ENCODE assay signal across 1 cellular context in genomic region chrX:118534716-118535493, GRCh38.
TF ChIP-seq lines count a peak whose summit lies in the region.

No MANE protein-coding gene starts in this region.

TF ChIP-seq in K562, 482 proteins besides CTCF, POLR2A, EP300 and RAD21 (continued from another document):
- TF ChIP-seq RREB1 (CRISPR knock-in tag; IDR thresholded peaks at IDR 0.05) (no peak), RBM25 (IDR thresholded peaks at IDR 0.05; ENCODE audit: low read depth, low read length, severe bottlenecking) (peak; percentile 93), ZNF277 (CRISPR knock-in tag; IDR thresholded peaks at IDR 0.05; ENCODE audit: borderline replicate concordance) (no peak), HNRNPH1 (optimal IDR thresholded peaks at IDR 0.05; ENCODE audit: low read depth, low read length) (no peak), ZNF655 (CRISPR knock-in tag; IDR thresholded peaks at IDR 0.05) (no peak), MAZ (CRISPR knock-in tag; conservative IDR thresholded peaks at IDR 0.05 in 1 of 2, IDR thresholded peaks at IDR 0.05 in 1 of 2) (no peak), ZBTB11 (CRISPR knock-in tag; IDR thresholded peaks at IDR 0.05) (no peak), RAD51 (IDR thresholded peaks at IDR 0.05; ENCODE audit: borderline replicate concordance, low read depth) (no peak), GTF2F1 (IDR thresholded peaks at IDR 0.05; ENCODE audit: low read depth, low read length) (no peak), SMARCA5 (IDR thresholded peaks at IDR 0.05) (0 out of 2 replicates have a peak, but pooled peaks have one; percentile 33), HNRNPK (IDR thresholded peaks at IDR 0.05; ENCODE audit: low read depth, low read length, poor library complexity, severe bottlenecking) (no peak), GTF2A2 (tag; IDR thresholded peaks at IDR 0.05) (no peak), ZNF253 (CRISPR knock-in tag; conservative IDR thresholded peaks at IDR 0.05) (no peak), ZNF133 (CRISPR knock-in tag; IDR thresholded peaks at IDR 0.05) (no peak), TOE1 (IDR thresholded peaks at IDR 0.05; ENCODE audit: borderline replicate concordance) (no peak), TOE1 (CRISPR knock-in tag; IDR thresholded peaks at IDR 0.05; ENCODE audit: borderline replicate concordance, low read depth) (no peak), ZFP30 (CRISPR knock-in tag; IDR thresholded peaks at IDR 0.05; ENCODE audit: borderline replicate concordance) (no peak), ZFX (CRISPR knock-in tag; IDR thresholded peaks at IDR 0.05) (no peak), JUNB (CRISPR knock-in tag; conservative IDR thresholded peaks at IDR 0.05) (no peak), SMAD2 (IDR thresholded peaks at IDR 0.05; ENCODE audit: low read depth, low read length) (no peak), ZNF668 (CRISPR knock-in tag; IDR thresholded peaks at IDR 0.05) (no peak), ZC3H11A (IDR thresholded peaks at IDR 0.05; ENCODE audit: low read depth, low read length) (no peak), ZNF740 (CRISPR knock-in tag; IDR thresholded peaks at IDR 0.05) (no peak), ZNF740 (tag; IDR thresholded peaks at IDR 0.05) (no peak), SNAPC5 (CRISPR knock-in tag; IDR thresholded peaks at IDR 0.05) (no peak), PHF20 (IDR thresholded peaks at IDR 0.05; ENCODE audit: partially characterized antibody) (no peak), CBX1 (IDR thresholded peaks at IDR 0.05; ENCODE audit: low read depth) (peak; percentile 54; the same call in 1 of the 2 replicates), KLF16 (IDR thresholded peaks at IDR 0.05) (no peak), ZNF436 (CRISPR knock-in tag; IDR thresholded peaks at IDR 0.05) (no peak), BCOR (IDR thresholded peaks at IDR 0.05) (peak; percentile 94), ADNP (tag; IDR thresholded peaks at IDR 0.05) (peak; percentile 93), MNT (conservative IDR thresholded peaks at IDR 0.05) (no peak), KAT2B (IDR thresholded peaks at IDR 0.05; ENCODE audit: low read depth, low read length) (no peak), SRSF7 (optimal IDR thresholded peaks at IDR 0.05; ENCODE audit: low read depth, low read length) (no peak), KDM1A (IDR thresholded peaks at IDR 0.05) (peak; percentile 64 to 77; a peak in 3 of 4 replicates), ZNF699 (CRISPR knock-in tag; IDR thresholded peaks at IDR 0.05; ENCODE audit: insufficient replicate concordance) (no peak), RBM34 (IDR thresholded peaks at IDR 0.05; ENCODE audit: borderline replicate concordance, insufficient read depth, low read length) (no peak), PTBP1 (IDR thresholded peaks at IDR 0.05; ENCODE audit: low read depth, low read length) (no peak), ZNF282 (CRISPR knock-in tag; IDR thresholded peaks at IDR 0.05) (no peak), HDAC2 (IDR thresholded peaks at IDR 0.05) (peak; percentile 68; the same call in 1 of the 2 replicates)
